15 cellular contexts compared by ENCODE assay signal in the genomic region with DNA sequence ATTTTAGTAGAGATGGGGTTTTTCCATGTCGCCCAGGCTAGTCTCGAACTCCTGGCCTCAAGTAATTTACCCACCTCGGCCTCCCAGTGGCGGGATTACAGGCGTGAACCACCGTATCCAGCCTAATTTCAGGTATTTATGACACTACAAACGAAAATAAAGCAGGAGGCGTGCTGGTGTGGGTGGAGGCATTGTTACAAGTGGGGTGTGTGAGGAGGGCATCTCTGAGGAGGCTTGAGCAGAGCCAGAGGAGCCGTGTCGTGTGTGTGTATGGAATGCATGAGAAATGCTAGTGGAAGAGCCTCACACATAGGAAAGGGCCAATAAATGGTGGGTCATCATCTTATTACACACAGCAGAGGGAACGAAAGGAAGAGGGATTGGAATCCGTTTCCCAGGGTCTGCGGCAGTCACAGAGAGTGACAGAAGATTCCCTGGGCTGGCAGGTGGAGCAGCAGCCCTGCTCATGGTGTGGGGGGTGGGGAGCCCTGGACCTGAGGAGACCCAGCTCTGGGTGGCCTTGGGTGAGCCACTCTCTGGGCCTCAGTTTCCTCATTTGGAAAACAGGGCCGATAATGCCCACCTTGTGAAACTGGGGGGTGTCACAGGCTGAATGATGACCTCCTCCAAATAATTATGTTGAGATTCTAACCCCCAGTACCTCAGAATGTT. TPM values are rescaled to one million over a fixed set of nuclear protein-coding genes. Genes with fewer than 3 reads are reported as not detected.
DNase-seq lines count a peak whose midpoint lies in the region; ATAC-seq and TF ChIP-seq lines count a peak whose summit lies in the region.
"Had no signal": no experiment of that assay in that cellular context is flagged by ENCODE, and none has a peak within 500 bp of the region (broad histone marks: within the 10 kb centered on the region; RNA-seq: fewer than 3 reads in every experiment).

No MANE protein-coding gene starts in this region.

- TF ChIP-seq POLR2A in heart left ventricle (IDR thresholded peaks at IDR 0.05) (no peak), esophagus muscularis mucosa (IDR thresholded peaks at IDR 0.05; ENCODE audit: low read depth) (no peak)

- H3K36me3 ChIP-seq in heart left ventricle, result no peaks in the 10 kb centered on the region
- H3K36me3 ChIP-seq in esophagus muscularis mucosa, result no peaks in the 10 kb centered on the region
- H3K36me3 ChIP-seq in neural progenitor cell, result no peaks in the 10 kb centered on the region
- H3K36me3 ChIP-seq: BLaER1 treated with 17β-estradiol and CSF1 and Interleukin-3, amounts not matched to agents 10 nM and 100 nM had no signal

- no peak for TF ChIP-seq CTCF in heart left ventricle (IDR thresholded peaks at IDR 0.05)
- no peak for TF ChIP-seq CTCF in esophagus muscularis mucosa (IDR thresholded peaks at IDR 0.05)
- TF ChIP-seq CTCF in neural progenitor cell (IDR thresholded peaks at IDR 0.05), result no peak

- H3F3A ChIP-seq in neural progenitor cell (ENCODE audit: low read depth), result peaks cover 38% of the 10 kb centered on the region

- no peak for ATAC-seq in heart left ventricle
- ATAC-seq in Right ventricle myocardium superior (ENCODE audit: poor library complexity), result no peak
- no peak for ATAC-seq in stimulated activated naive B cell treated with anti-CD40 and anti-IgM and Interleukin-4, amounts not matched to agents 10 μg/mL and 1 μg/mL and 100 μg/mL, for 72 hours (replicated peaks)
- ATAC-seq in activated CD4-positive, CD25-positive, alpha-beta regulatory T cell treated with anti-CD3 and anti-CD28 coated beads, Interleukin-2, amount 50 U/mL, for 24 hours, result no peak
- ATAC-seq in HG03571 (IDR thresholded peaks at IDR 0.05; ENCODE audit: unreplicated experiment), result no peak
- ATAC-seq: K562 had no signal

- H3K27ac ChIP-seq in heart left ventricle, result peak overlapping the region in 7 of 12 donors; percentile 13 to 95 (median 92)
- peak overlapping the region; percentile 83 to 90 (median 86) for H3K27ac ChIP-seq in esophagus muscularis mucosa (replicated peaks in 1 of 4)
- H3K27ac ChIP-seq in neural progenitor cell, result no peak overlapping the region
- H3K27ac ChIP-seq: BLaER1 treated with 17β-estradiol and CSF1 and Interleukin-3, amounts not matched to agents 10 nM and 100 nM had no signal

- H3K4me3 ChIP-seq in heart left ventricle (no peak overlapping the region), esophagus muscularis mucosa (no peak overlapping the region), neural progenitor cell (no peak overlapping the region)
- H3K4me3 ChIP-seq: BLaER1 treated with 17β-estradiol and CSF1 and Interleukin-3, amounts not matched to agents 10 nM and 100 nM; K562 had no signal

- H4K20me1 ChIP-seq in neural progenitor cell (ENCODE audit: low read depth), result no peaks in the 10 kb centered on the region
- H4K20me1 ChIP-seq: BLaER1 treated with 17β-estradiol and CSF1 and Interleukin-3, amounts not matched to agents 10 nM and 100 nM had no signal

- H3K9me3 Mint-ChIP-seq in neural progenitor cell, result peaks cover 3% of the 10 kb centered on the region
- H3K9me3 Mint-ChIP-seq in stimulated activated naive B cell treated with anti-CD40 and anti-IgM and Interleukin-4, amounts not matched to agents 10 μg/mL and 1 μg/mL and 100 μg/mL, for 72 hours, result peaks cover 0 to 2% of the 10 kb centered on the region in 2 donors

- no peak overlapping the region for H3K4me2 ChIP-seq in neural progenitor cell
- H3K4me2 ChIP-seq: BLaER1 treated with 17β-estradiol and CSF1 and Interleukin-3, amounts not matched to agents 10 nM and 100 nM had no signal

- no peaks in the 10 kb centered on the region for H3K36me3 Mint-ChIP-seq in neural progenitor cell
- H3K36me3 Mint-ChIP-seq in stimulated activated naive B cell treated with anti-CD40 and anti-IgM and Interleukin-4, amounts not matched to agents 10 μg/mL and 1 μg/mL and 100 μg/mL, for 72 hours, result no peaks in the 10 kb centered on the region

- TF ChIP-seq EP300 in esophagus muscularis mucosa (IDR thresholded peaks at IDR 0.05), result no peak

- intact Hi-C loops in heart left ventricle (cut with DNase I), result loop anchor here in 4 of 10 donors (2.0 to 5.0 kb wide), 3 partner anchors 48 to 188 kb away; a partner anchor contains a TSS
- intact Hi-C loops in Right ventricle myocardium superior (cut with DNase I), result no loop called here
- intact Hi-C loops in esophagus muscularis mucosa (cut with DNase I), result loop anchor here (5.0 kb wide), 2 partner anchors 98 to 188 kb away; a partner anchor contains a TSS

- H3K27me3 Mint-ChIP-seq in neural progenitor cell (ENCODE audit: insufficient read depth, low read depth), result peaks cover 7% of the 10 kb centered on the region
- peaks cover 22 to 23% of the 10 kb centered on the region in 2 donors for H3K27me3 Mint-ChIP-seq in stimulated activated naive B cell treated with anti-CD40 and anti-IgM and Interleukin-4, amounts not matched to agents 10 μg/mL and 1 μg/mL and 100 μg/mL, for 72 hours

- WGBS in heart left ventricle, 4 donors, result 94 to 95% (median 95%) methylated on average over 14 of the region's 14 CpGs
- 92% methylated on average over 14 of the region's 14 CpGs for WGBS in esophagus muscularis mucosa

- no peaks in the 10 kb centered on the region for H3K79me2 ChIP-seq in neural progenitor cell (ENCODE audit: low read depth)

- H3K4me1 ChIP-seq in heart left ventricle (peaks cover 0 to 44% (median 25%) of the 10 kb centered on the region in 12 donors), esophagus muscularis mucosa (peaks cover 30 to 48% (median 43%) of the 10 kb centered on the region in 4 donors), neural progenitor cell (peaks cover 11% of the 10 kb centered on the region)

- peaks cover 28% of the 10 kb centered on the region for H3K4me1 Mint-ChIP-seq in neural progenitor cell
- H3K4me1 Mint-ChIP-seq in stimulated activated naive B cell treated with anti-CD40 and anti-IgM and Interleukin-4, amounts not matched to agents 10 μg/mL and 1 μg/mL and 100 μg/mL, for 72 hours, result peaks cover 16 to 26% of the 10 kb centered on the region in 2 donors

- H3K9ac ChIP-seq in neural progenitor cell, result no peak overlapping the region
- H3K9ac ChIP-seq: BLaER1 treated with 17β-estradiol and CSF1 and Interleukin-3, amounts not matched to agents 10 nM and 100 nM had no signal

- DNase-seq in heart left ventricle (no peak), Right ventricle myocardium superior (no peak), esophagus muscularis mucosa (ENCODE audit: extremely low spot score) (peak; percentile 82), neural progenitor cell (ENCODE audit: low spot score) (no peak)
- DNase-seq in stimulated activated naive B cell treated with anti-CD40 and anti-IgM and Interleukin-4, amounts not matched to agents 10 μg/mL and 1 μg/mL and 100 μg/mL, for 72 hours, result no peak
- no peak for DNase-seq in stimulated activated naive CD4-positive, alpha-beta T cell (lab: John Stamatoyannopoulos, UW)
- DNase-seq: 8988T, NCI-H1436 treated with DMSO at 0.1 percent for 48 hours, NCI-H226, NCI-H526, OCI-M1 had no signal

- H3K4me3 Mint-ChIP-seq in neural progenitor cell, result no peak overlapping the region
- H3K4me3 Mint-ChIP-seq in stimulated activated naive B cell treated with anti-CD40 and anti-IgM and Interleukin-4, amounts not matched to agents 10 μg/mL and 1 μg/mL and 100 μg/mL, for 72 hours, result no peak overlapping the region

- no peak overlapping the region for H2AFZ ChIP-seq in neural progenitor cell (replicated peaks)

- H3K27ac Mint-ChIP-seq in neural progenitor cell, result peak overlapping the region; percentile 44
- H3K27ac Mint-ChIP-seq in stimulated activated naive B cell treated with anti-CD40 and anti-IgM and Interleukin-4, amounts not matched to agents 10 μg/mL and 1 μg/mL and 100 μg/mL, for 72 hours, result peak overlapping the region; percentile 3

- H3K9me3 ChIP-seq in heart left ventricle (peaks cover 0 to 8% (median 0%) of the 10 kb centered on the region in 12 donors), esophagus muscularis mucosa (no peaks in the 10 kb centered on the region), neural progenitor cell (ENCODE audit: low read depth) (no peaks in the 10 kb centered on the region)
- H3K9me3 ChIP-seq: BLaER1 treated with 17β-estradiol and CSF1 and Interleukin-3, amounts not matched to agents 10 nM and 100 nM had no signal

- H3K27me3 ChIP-seq in heart left ventricle, result no peaks in the 10 kb centered on the region
- H3K27me3 ChIP-seq in esophagus muscularis mucosa, result no peaks in the 10 kb centered on the region
- H3K27me3 ChIP-seq in neural progenitor cell, result no peaks in the 10 kb centered on the region

RNA-seq across cellular contexts. Expression of a gene that starts 17.2 kb away (rescaled TPM):
- total RNA-seq in heart left ventricle, result 10 to 100 TPM; 13.7 to 37.4 (median 23.6) TPM
- polyA plus RNA-seq in heart left ventricle, result 10 to 100 TPM; 28.4 to 35.3 TPM
- total RNA-seq in Right ventricle myocardium superior, result 25.9 TPM
- total RNA-seq in esophagus muscularis mucosa, result 10 to 100 TPM; 22.2 to 50.3 (median 30.7) TPM
- total RNA-seq in neural progenitor cell (ENCODE audit: low replicate concordance), result 9.5 and 21.6 TPM in 2 replicates

RNA-seq across cellular contexts. Expression of a gene that starts 19.9 kb away (rescaled TPM):
- 100 to 1,000 TPM in 1 of 9 donors, 10 to 100 TPM in 8; 30.2 to 122 (median 63.3) TPM for total RNA-seq in heart left ventricle
- polyA plus RNA-seq in heart left ventricle, result 10 to 100 TPM; 14.7 to 19.8 TPM
- total RNA-seq in Right ventricle myocardium superior, result 57.3 TPM
- 100 to 1,000 TPM; 105 to 195 (median 144) TPM for total RNA-seq in esophagus muscularis mucosa
- total RNA-seq in neural progenitor cell (ENCODE audit: low replicate concordance), result 1.8 and 2.9 TPM in 2 replicates

RNA-seq across cellular contexts. Expression of a gene that starts 57.7 kb away (rescaled TPM):
- total RNA-seq in heart left ventricle (100 to 1,000 TPM in 1 of 9 donors, 10 to 100 TPM in 8; 54.2 to 105 (median 84.8) TPM), Right ventricle myocardium superior (77.8 TPM), esophagus muscularis mucosa (100 to 1,000 TPM in 1 of 4 donors, 10 to 100 TPM in 3; 66.8 to 104 (median 78.3) TPM), neural progenitor cell (ENCODE audit: low replicate concordance) (121 and 143 TPM in 2 replicates)
- polyA plus RNA-seq in heart left ventricle, result 10 to 100 TPM; 73.0 to 73.9 TPM
